In genomic region chr17:22128171-22128570, GRCh38 we compare ENCODE assay signal across 30 cellular contexts.
DNase-seq lines count a peak whose midpoint lies in the region; ATAC-seq, FAIRE-seq and TF ChIP-seq lines count a peak whose summit lies in the region.
"Had no signal": no experiment of that assay in that cellular context is flagged by ENCODE, and none has a peak within 500 bp of the region (broad histone marks: within the 10 kb centered on the region; RNA-seq: fewer than 3 reads in every experiment).

No MANE protein-coding gene starts in this region.

- H3K27me3 ChIP-seq in SU-DHL-6 (ENCODE audit: low read length), result no peaks in the 10 kb centered on the region
- H3K27me3 ChIP-seq in K562 (ENCODE audit: control insufficient read depth in 2 of 2, insufficient read depth in 2 of 2, low read length in 2 of 2), result no peaks in the 10 kb centered on the region
- H3K27me3 ChIP-seq: BE2C; BLaER1; BLaER1 treated with 17β-estradiol and CSF1 and Interleukin-3, amounts not matched to agents 10 nM and 100 nM had no signal

- H3K4me2 ChIP-seq in SU-DHL-6 (ENCODE audit: low read depth, low read length, poor library complexity, severe bottlenecking) (no peak overlapping the region), K562 (ENCODE audit: insufficient read depth, low read length) (no peak overlapping the region)
- H3K4me2 ChIP-seq: A549; BLaER1; BLaER1 treated with 17β-estradiol and CSF1 and Interleukin-3, amounts not matched to agents 10 nM and 100 nM had no signal

- H3K9ac ChIP-seq in SU-DHL-6 (ENCODE audit: low read length) (no peak overlapping the region), K562 (ENCODE audit: insufficient read depth in 1 of 2, low read depth in 2 of 2, low read length in 2 of 2) (no peak overlapping the region)
- H3K9ac ChIP-seq: BLaER1; BLaER1 treated with 17β-estradiol and CSF1 and Interleukin-3, amounts not matched to agents 10 nM and 100 nM had no signal

- intact Hi-C loops in K562 (cut with micrococcal nuclease), result no loop called here

- H3K79me2 ChIP-seq in SU-DHL-6 (ENCODE audit: insufficient read depth, low read length) (no peaks in the 10 kb centered on the region), K562 (ENCODE audit: control insufficient read depth, insufficient read depth, low read length) (peaks cover 91% of the 10 kb centered on the region)

- DNase-seq in K562 (ENCODE audit: extremely low read depth in 1 of 4, low spot score in 3 of 4), result no peak
- DNase-seq in activated CD4-positive, alpha-beta T cell treated with anti-CD3 and anti-CD28 coated beads, Interleukin-2, amount 50 U/mL, for 48 hours, result no peak
- DNase-seq in coronary artery (ENCODE audit: low spot score), result no peak
- DNase-seq: 8988T; AML-193; BE2C; C1 segment of cervical spinal cord; Caco-2; Calu3; CD4-positive, alpha-beta memory T cell; CD4-positive, alpha-beta T cell; CD4-positive, CD25-positive, alpha-beta regulatory T cell; CD8-positive, alpha-beta memory T cell; CD8-positive, alpha-beta T cell; COR-L47; DMS 273 treated with DMSO at 0.1 percent for 48 hours; DMS153; DMS53; DMS79; DMS79 treated with DMSO at 0.1 percent for 48 hours; DND-41; EL had no signal

- no peak for TF ChIP-seq CTCF in SU-DHL-6 (IDR thresholded peaks at IDR 0.05; ENCODE audit: insufficient read depth, low read length, poor library complexity, severe bottlenecking)
- TF ChIP-seq CTCF in K562 (IDR thresholded peaks at IDR 0.05 in 2 of 3, conservative IDR thresholded peaks at IDR 0.05 in 1 of 3; ENCODE audit: insufficient read depth in 2 of 3, low read depth in 1 of 3, low read length in 3 of 3), result no peak
- TF ChIP-seq CTCF in coronary artery (IDR thresholded peaks at IDR 0.05), result no peak

- CTCF ChIA-PET in K562 (lab: Yijun Ruan, JAX; ENCODE audit: low intra/inter-chr PET ratio), result no interaction called here

- H3K9me2 ChIP-seq in SU-DHL-6 (replicated peaks; ENCODE audit: insufficient read depth, low read length), result no peaks in the 10 kb centered on the region

- H3K27ac ChIP-seq in SU-DHL-6 (ENCODE audit: low read depth, low read length) (no peak overlapping the region), K562 (ENCODE audit: extremely low read depth, low read depth, low read length) (no peak overlapping the region), coronary artery (no peak overlapping the region)
- H3K27ac ChIP-seq: 22Rv1; A549; BLaER1; BLaER1 treated with 17β-estradiol and CSF1 and Interleukin-3, amounts not matched to agents 10 nM and 100 nM; C4-2B had no signal

- no peak overlapping the region for H3K4me3 ChIP-seq in SU-DHL-6 (ENCODE audit: insufficient read depth, low read length, poor library complexity, severe bottlenecking)
- no peak overlapping the region for H3K4me3 ChIP-seq in K562
- no peak overlapping the region for H3K4me3 ChIP-seq in coronary artery
- H3K4me3 ChIP-seq: A549; BLaER1; BLaER1 treated with 17β-estradiol and CSF1 and Interleukin-3, amounts not matched to agents 10 nM and 100 nM had no signal

- no peak for TF ChIP-seq POLR2A in K562 (conservative IDR thresholded peaks at IDR 0.05)

- no peak; the same call in 2 of the 3 replicates for ATAC-seq in K562
- ATAC-seq: A549; CD8-positive, alpha-beta T cell had no signal

- H2AFZ ChIP-seq in SU-DHL-6 (ENCODE audit: low read depth, low read length, severe bottlenecking) (peak overlapping the region; percentile 62), K562 (ENCODE audit: low read depth, low read length) (no peak overlapping the region)

- H3K36me3 ChIP-seq in SU-DHL-6 (ENCODE audit: low read length) (peaks cover 6% of the 10 kb centered on the region; the same call in 1 of the 2 replicates), K562 (ENCODE audit: control insufficient read depth, insufficient read depth, low read length) (peaks cover 3% of the 10 kb centered on the region; the same call in 2 of the 3 replicates)
- H3K36me3 ChIP-seq: BE2C; BLaER1; BLaER1 treated with 17β-estradiol and CSF1 and Interleukin-3, amounts not matched to agents 10 nM and 100 nM had no signal

- TF ChIP-seq EP300 in K562 (IDR thresholded peaks at IDR 0.05; ENCODE audit: low read length), result no peak

- no peak for FAIRE-seq in K562 (lab: Jason Lieb, UNC)
- FAIRE-seq: A204.1, A549, D721Med had no signal

- POLR2A ChIA-PET in K562 (lab: Yijun Ruan, JAX), result no interaction called here

- H3K4me1 ChIP-seq in K562 (replicated peaks in 1 of 2; ENCODE audit: control insufficient read depth in 2 of 2, insufficient read depth in 2 of 2, low read length in 2 of 2), result no peaks in the 10 kb centered on the region; a peak in 1 of 5 replicates
- H3K4me1 ChIP-seq: A549; BE2C; BLaER1; BLaER1 treated with 17β-estradiol and CSF1 and Interleukin-3, amounts not matched to agents 10 nM and 100 nM; Caco-2 had no signal

- H3F3A ChIP-seq in SU-DHL-6 (ENCODE audit: insufficient read depth), result no peaks in the 10 kb centered on the region; the same call in 1 of the 2 replicates

- in situ Hi-C loops in K562 (cut with MboI), result no loop called here

- no peaks in the 10 kb centered on the region for H3K9me1 ChIP-seq in K562 (ENCODE audit: control insufficient read depth, insufficient read depth, low read length)

- WGBS in K562 (ENCODE audit: insufficient coverage, low coverage, missing lambda C conversion rate), result 36% methylated on average over 1 of the region's 1 CpG

- no TSS peak for BruUV-seq in K562 (replicated peaks; lab: Mats Ljungman, UMichigan)

- no peaks in the 10 kb centered on the region for H3K9me3 ChIP-seq in SU-DHL-6 (ENCODE audit: insufficient read depth, low read length)
- H3K9me3 ChIP-seq in K562 (replicated peaks; ENCODE audit: control insufficient read depth, insufficient read depth, low read depth, low read length), result no peaks in the 10 kb centered on the region
- H3K9me3 ChIP-seq: A549; BE2C; BLaER1; BLaER1 treated with 17β-estradiol and CSF1 and Interleukin-3, amounts not matched to agents 10 nM and 100 nM; Caco-2 had no signal

- TF ChIP-seq RAD21 in K562 (CRISPR knock-in tag; conservative IDR thresholded peaks at IDR 0.05 in 1 of 2, IDR thresholded peaks at IDR 0.05 in 1 of 2), result no peak

- H4K20me1 ChIP-seq in SU-DHL-6 (ENCODE audit: low read depth, low read length) (no peaks in the 10 kb centered on the region; the same call in 1 of the 2 replicates), K562 (replicated peaks; ENCODE audit: control insufficient read depth, insufficient read depth, low read length) (no peaks in the 10 kb centered on the region)
- H4K20me1 ChIP-seq: BLaER1; BLaER1 treated with 17β-estradiol and CSF1 and Interleukin-3, amounts not matched to agents 10 nM and 100 nM had no signal

TF ChIP-seq in K562, 482 proteins besides CTCF, POLR2A, EP300 and RAD21 (continues in another document):
- TF ChIP-seq VEZF1 (CRISPR knock-in tag; IDR thresholded peaks at IDR 0.05), result no peak
- no peak for TF ChIP-seq MAFF (IDR thresholded peaks at IDR 0.05; ENCODE audit: low read length)
- no peak for TF ChIP-seq MIER1 (IDR thresholded peaks at IDR 0.05; ENCODE audit: low read depth)
- TF ChIP-seq RBBP5 (IDR thresholded peaks at IDR 0.05; ENCODE audit: borderline replicate concordance, insufficient read depth, low read length, poor library complexity, severe bottlenecking), result no peak
- TF ChIP-seq JUN (IDR thresholded peaks at IDR 0.05; ENCODE audit: borderline replicate concordance, low read depth, low read length), result no peak
- no peak for TF ChIP-seq JUN (CRISPR knock-in tag; IDR thresholded peaks at IDR 0.05; ENCODE audit: borderline replicate concordance)
- no peak for TF ChIP-seq ZNF395 (CRISPR knock-in tag; IDR thresholded peaks at IDR 0.05)
- TF ChIP-seq EZH2 (IDR thresholded peaks at IDR 0.05; ENCODE audit: borderline replicate concordance, low read depth, low read length), result no peak
- TF ChIP-seq HMG20A (CRISPR knock-in tag; conservative IDR thresholded peaks at IDR 0.05), result no peak
- TF ChIP-seq XRCC4 (IDR thresholded peaks at IDR 0.05; ENCODE audit: extremely low read depth, insufficient read depth, insufficient read length), result no peak
- TF ChIP-seq MXI1 (IDR thresholded peaks at IDR 0.05; ENCODE audit: low read depth, low read length), result no peak
- no peak for TF ChIP-seq ZC3H4 (CRISPR knock-in tag; IDR thresholded peaks at IDR 0.05; ENCODE audit: borderline replicate concordance)
- no peak for TF ChIP-seq YBX1 (IDR thresholded peaks at IDR 0.05)
- no peak for TF ChIP-seq ZNF398 (CRISPR knock-in tag; IDR thresholded peaks at IDR 0.05)
